ENCODE assay signal across 1 cellular context in genomic region chr12:49130151-49131050, GRCh38.
TF ChIP-seq lines count a peak whose summit lies in the region.

No MANE protein-coding gene starts in this region.

TF ChIP-seq in HepG2, 621 proteins besides CTCF, POLR2A, EP300 and RAD21 (continued from another document and continues in another):
- TF ChIP-seq SNRNP70 (IDR thresholded peaks at IDR 0.05; ENCODE audit: low read depth, low read length) (no peak), MTA1 (CRISPR knock-in tag; IDR thresholded peaks at IDR 0.05; ENCODE audit: borderline replicate concordance) (no peak), KLF11 (CRISPR knock-in tag; IDR thresholded peaks at IDR 0.05) (0 out of 2 replicates have a peak, but pooled peaks have one; percentile 20), ZBTB2 (CRISPR knock-in tag; IDR thresholded peaks at IDR 0.05; ENCODE audit: low read depth) (peak; percentile 61; the same call in 1 of the 2 replicates), ZSCAN21 (CRISPR knock-in tag; IDR thresholded peaks at IDR 0.05; ENCODE audit: borderline replicate concordance) (no peak; the same call in none of the 2 replicates), ZNF614 (CRISPR knock-in tag; IDR thresholded peaks at IDR 0.05; ENCODE audit: borderline replicate concordance) (peak; percentile 41; the same call in 1 of the 2 replicates), ZNF607 (CRISPR knock-in tag; IDR thresholded peaks at IDR 0.05; ENCODE audit: borderline replicate concordance) (peak; percentile 69), CAMTA2 (CRISPR knock-in tag; IDR thresholded peaks at IDR 0.05; ENCODE audit: borderline replicate concordance) (no peak), ZNF12 (CRISPR knock-in tag; IDR thresholded peaks at IDR 0.05) (no peak), ZFP36L1 (CRISPR knock-in tag; IDR thresholded peaks at IDR 0.05) (peak; percentile 39), MTF1 (CRISPR knock-in tag; IDR thresholded peaks at IDR 0.05) (no peak), TFDP2 (CRISPR knock-in tag; IDR thresholded peaks at IDR 0.05) (peak; percentile 99), SIX1 (CRISPR knock-in tag; IDR thresholded peaks at IDR 0.05; ENCODE audit: borderline replicate concordance) (no peak), ATRX (CRISPR knock-in tag; IDR thresholded peaks at IDR 0.05; ENCODE audit: borderline replicate concordance) (no peak), ZNF232 (CRISPR knock-in tag; IDR thresholded peaks at IDR 0.05; ENCODE audit: borderline replicate concordance) (peak; percentile 78; the same call in 1 of the 2 replicates), ZNF772 (CRISPR knock-in tag; IDR thresholded peaks at IDR 0.05) (peak; percentile 52; the same call in 1 of the 2 replicates), ZNF263 (CRISPR knock-in tag; IDR thresholded peaks at IDR 0.05) (peak; percentile 13; the same call in 1 of the 2 replicates), ZC3H13 (CRISPR knock-in tag; IDR thresholded peaks at IDR 0.05) (peak; percentile 93), ZFP37 (CRISPR knock-in tag; IDR thresholded peaks at IDR 0.05; ENCODE audit: borderline replicate concordance) (peak; percentile 93; the same call in 1 of the 2 replicates), GATAD1 (CRISPR knock-in tag; IDR thresholded peaks at IDR 0.05) (peak; percentile 59), ZNF557 (CRISPR knock-in tag; IDR thresholded peaks at IDR 0.05) (no peak), HNF1A (IDR thresholded peaks at IDR 0.05; ENCODE audit: low read depth) (no peak), HNF1A (CRISPR knock-in tag; IDR thresholded peaks at IDR 0.05; ENCODE audit: borderline replicate concordance) (peak; percentile 35; the same call in 1 of the 2 replicates), ZNF704 (CRISPR knock-in tag; IDR thresholded peaks at IDR 0.05; ENCODE audit: borderline replicate concordance) (peak; percentile 84; the same call in 1 of the 2 replicates), PCBP2 (optimal IDR thresholded peaks at IDR 0.05; ENCODE audit: low read depth, low read length, poor library complexity, severe bottlenecking) (no peak)
- TF ChIP-seq, protein P1, sequence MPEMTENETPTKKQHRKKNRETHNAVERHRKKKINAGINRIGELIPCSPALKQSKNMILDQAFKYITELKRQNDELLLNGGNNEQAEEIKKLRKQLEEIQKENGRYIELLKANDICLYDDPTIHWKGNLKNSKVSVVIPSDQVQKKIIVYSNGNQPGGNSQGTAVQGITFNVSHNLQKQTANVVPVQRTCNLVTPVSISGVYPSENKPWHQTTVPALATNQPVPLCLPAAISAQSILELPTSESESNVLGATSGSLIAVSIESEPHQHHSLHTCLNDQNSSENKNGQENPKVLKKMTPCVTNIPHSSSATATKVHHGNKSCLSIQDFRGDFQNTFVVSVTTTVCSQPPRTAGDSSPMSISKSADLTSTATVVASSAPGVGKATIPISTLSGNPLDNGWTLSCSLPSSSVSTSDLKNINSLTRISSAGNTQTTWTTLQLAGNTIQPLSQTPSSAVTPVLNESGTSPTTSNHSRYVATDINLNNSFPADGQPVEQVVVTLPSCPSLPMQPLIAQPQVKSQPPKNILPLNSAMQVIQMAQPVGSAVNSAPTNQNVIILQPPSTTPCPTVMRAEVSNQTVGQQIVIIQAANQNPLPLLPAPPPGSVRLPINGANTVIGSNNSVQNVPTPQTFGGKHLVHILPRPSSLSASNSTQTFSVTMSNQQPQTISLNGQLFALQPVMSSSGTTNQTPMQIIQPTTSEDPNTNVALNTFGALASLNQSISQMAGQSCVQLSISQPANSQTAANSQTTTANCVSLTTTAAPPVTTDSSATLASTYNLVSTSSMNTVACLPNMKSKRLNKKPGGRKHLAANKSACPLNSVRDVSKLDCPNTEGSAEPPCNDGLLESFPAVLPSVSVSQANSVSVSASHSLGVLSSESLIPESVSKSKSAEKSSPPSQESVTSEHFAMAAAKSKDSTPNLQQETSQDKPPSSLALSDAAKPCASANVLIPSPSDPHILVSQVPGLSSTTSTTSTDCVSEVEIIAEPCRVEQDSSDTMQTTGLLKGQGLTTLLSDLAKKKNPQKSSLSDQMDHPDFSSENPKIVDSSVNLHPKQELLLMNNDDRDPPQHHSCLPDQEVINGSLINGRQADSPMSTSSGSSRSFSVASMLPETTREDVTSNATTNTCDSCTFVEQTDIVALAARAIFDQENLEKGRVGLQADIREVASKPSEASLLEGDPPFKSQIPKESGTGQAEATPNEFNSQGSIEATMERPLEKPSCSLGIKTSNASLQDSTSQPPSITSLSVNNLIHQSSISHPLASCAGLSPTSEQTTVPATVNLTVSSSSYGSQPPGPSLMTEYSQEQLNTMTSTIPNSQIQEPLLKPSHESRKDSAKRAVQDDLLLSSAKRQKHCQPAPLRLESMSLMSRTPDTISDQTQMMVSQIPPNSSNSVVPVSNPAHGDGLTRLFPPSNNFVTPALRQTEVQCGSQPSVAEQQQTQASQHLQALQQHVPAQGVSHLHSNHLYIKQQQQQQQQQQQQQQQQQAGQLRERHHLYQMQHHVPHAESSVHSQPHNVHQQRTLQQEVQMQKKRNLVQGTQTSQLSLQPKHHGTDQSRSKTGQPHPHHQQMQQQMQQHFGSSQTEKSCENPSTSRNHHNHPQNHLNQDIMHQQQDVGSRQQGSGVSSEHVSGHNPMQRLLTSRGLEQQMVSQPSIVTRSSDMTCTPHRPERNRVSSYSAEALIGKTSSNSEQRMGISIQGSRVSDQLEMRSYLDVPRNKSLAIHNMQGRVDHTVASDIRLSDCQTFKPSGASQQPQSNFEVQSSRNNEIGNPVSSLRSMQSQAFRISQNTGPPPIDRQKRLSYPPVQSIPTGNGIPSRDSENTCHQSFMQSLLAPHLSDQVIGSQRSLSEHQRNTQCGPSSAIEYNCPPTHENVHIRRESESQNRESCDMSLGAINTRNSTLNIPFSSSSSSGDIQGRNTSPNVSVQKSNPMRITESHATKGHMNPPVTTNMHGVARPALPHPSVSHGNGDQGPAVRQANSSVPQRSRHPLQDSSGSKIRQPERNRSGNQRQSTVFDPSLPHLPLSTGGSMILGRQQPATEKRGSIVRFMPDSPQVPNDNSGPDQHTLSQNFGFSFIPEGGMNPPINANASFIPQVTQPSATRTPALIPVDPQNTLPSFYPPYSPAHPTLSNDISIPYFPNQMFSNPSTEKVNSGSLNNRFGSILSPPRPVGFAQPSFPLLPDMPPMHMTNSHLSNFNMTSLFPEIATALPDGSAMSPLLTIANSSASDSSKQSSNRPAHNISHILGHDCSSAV (CRISPR knock-in tag; IDR thresholded peaks at IDR 0.05; ENCODE audit: borderline replicate concordance), result peak; percentile 75; the same call in 1 of the 2 replicates
- TF ChIP-seq, protein P2, sequence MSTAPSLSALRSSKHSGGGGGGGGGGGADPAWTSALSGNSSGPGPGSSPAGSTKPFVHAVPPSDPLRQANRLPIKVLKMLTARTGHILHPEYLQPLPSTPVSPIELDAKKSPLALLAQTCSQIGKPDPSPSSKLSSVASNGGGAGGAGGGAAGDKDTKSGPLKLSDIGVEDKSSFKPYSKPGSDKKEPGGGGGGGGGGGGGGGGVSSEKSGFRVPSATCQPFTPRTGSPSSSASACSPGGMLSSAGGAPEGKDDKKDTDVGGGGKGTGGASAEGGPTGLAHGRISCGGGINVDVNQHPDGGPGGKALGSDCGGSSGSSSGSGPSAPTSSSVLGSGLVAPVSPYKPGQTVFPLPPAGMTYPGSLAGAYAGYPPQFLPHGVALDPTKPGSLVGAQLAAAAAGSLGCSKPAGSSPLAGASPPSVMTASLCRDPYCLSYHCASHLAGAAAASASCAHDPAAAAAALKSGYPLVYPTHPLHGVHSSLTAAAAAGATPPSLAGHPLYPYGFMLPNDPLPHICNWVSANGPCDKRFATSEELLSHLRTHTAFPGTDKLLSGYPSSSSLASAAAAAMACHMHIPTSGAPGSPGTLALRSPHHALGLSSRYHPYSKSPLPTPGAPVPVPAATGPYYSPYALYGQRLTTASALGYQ (CRISPR knock-in tag; IDR thresholded peaks at IDR 0.05), result no peak
- TF ChIP-seq, protein P3, sequence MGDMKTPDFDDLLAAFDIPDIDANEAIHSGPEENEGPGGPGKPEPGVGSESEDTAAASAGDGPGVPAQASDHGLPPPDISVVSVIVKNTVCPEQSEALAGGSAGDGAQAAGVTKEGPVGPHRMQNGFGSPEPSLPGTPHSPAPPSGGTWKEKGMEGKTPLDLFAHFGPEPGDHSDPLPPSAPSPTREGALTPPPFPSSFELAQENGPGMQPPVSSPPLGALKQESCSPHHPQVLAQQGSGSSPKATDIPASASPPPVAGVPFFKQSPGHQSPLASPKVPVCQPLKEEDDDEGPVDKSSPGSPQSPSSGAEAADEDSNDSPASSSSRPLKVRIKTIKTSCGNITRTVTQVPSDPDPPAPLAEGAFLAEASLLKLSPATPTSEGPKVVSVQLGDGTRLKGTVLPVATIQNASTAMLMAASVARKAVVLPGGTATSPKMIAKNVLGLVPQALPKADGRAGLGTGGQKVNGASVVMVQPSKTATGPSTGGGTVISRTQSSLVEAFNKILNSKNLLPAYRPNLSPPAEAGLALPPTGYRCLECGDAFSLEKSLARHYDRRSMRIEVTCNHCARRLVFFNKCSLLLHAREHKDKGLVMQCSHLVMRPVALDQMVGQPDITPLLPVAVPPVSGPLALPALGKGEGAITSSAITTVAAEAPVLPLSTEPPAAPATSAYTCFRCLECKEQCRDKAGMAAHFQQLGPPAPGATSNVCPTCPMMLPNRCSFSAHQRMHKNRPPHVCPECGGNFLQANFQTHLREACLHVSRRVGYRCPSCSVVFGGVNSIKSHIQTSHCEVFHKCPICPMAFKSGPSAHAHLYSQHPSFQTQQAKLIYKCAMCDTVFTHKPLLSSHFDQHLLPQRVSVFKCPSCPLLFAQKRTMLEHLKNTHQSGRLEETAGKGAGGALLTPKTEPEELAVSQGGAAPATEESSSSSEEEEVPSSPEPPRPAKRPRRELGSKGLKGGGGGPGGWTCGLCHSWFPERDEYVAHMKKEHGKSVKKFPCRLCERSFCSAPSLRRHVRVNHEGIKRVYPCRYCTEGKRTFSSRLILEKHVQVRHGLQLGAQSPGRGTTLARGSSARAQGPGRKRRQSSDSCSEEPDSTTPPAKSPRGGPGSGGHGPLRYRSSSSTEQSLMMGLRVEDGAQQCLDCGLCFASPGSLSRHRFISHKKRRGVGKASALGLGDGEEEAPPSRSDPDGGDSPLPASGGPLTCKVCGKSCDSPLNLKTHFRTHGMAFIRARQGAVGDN (CRISPR knock-in tag; IDR thresholded peaks at IDR 0.05), result peak; percentile 99
